In the genomic region with DNA sequence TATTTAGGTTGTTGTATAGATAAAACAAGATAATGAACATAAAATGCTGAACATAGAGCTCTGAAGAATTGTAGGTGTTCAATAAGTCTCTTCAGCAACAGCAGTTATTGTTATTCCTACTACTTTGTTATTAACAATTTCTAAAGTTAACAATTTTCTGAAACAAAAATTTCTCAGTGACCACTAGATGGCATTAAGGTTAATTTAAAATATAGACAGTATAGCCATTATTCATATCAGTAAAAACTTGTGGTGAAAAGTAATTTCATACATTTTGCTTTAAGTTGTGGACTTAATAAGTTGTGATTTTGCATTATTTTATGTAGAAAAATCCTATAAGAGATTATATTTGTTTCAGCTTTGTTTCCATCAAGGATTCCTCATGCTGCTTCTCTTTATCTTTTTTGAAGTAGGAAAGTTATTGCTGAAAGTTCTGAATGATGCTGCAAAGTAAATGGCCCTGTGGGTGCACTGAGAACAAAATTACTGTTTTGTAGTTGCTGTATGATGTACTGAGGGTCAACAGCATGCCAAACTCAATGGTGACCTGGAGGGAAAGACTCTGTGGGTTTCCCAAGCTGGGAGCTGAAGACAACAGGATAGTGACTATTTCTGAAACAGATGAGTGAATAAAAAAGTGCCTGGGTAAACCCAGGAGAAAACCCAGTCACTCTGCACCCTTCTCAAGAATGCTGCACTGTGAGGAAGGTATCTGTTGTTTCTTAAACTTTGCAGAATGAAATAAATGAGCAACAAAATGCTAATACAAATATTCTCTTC, we compare ENCODE assay signal across 10 cellular contexts.
DNase-seq lines count a peak whose midpoint lies in the region; ATAC-seq and TF ChIP-seq lines count a peak whose summit lies in the region.
"Had no signal": no experiment of that assay in that cellular context is flagged by ENCODE, and none has a peak within 500 bp of the region (broad histone marks: within the 10 kb centered on the region; RNA-seq: fewer than 3 reads in every experiment).

No MANE protein-coding gene starts in this region.

- H2AFZ ChIP-seq in neural progenitor cell (replicated peaks) = no peak overlapping the region

- H3K36me3 Mint-ChIP-seq in HFFc6 (ENCODE audit: low read depth) (no peaks in the 10 kb centered on the region), neural progenitor cell (no peaks in the 10 kb centered on the region), WTC11 (no peaks in the 10 kb centered on the region)

- in situ Hi-C loops in brain microvascular endothelial cell (cut with HindIII; ENCODE audit: low pct_ligation_motif_present, low sequenced_read_pairs) = no loop called here

- H3K9ac ChIP-seq in adipocyte (ENCODE audit: low read length) (no peak overlapping the region), neural progenitor cell (no peak overlapping the region)

- H3K9me3 ChIP-seq in DOHH2 (ENCODE audit: control insufficient read depth, insufficient read depth, low read length) (no peaks in the 10 kb centered on the region), adipocyte (ENCODE audit: control insufficient read depth, low read length) (peaks cover 3% of the 10 kb centered on the region), neural progenitor cell (ENCODE audit: low read depth) (no peaks in the 10 kb centered on the region)
- H3K9me3 ChIP-seq: gastrocnemius medialis, neutrophil had no signal

- H3K4me2 ChIP-seq in DOHH2 (ENCODE audit: low read length) (no peak overlapping the region), neural progenitor cell (no peak overlapping the region)

- CTCF ChIA-PET in WTC11 (lab: Charles Lee) = no interaction called here

- ATAC-seq in WTC11 = no peak
- ATAC-seq: gastrocnemius medialis had no signal

- POLR2A ChIA-PET in WTC11 (lab: Charles Lee) = no interaction called here

- H3K27ac Mint-ChIP-seq in HFFc6 = no peak overlapping the region
- no peak overlapping the region for H3K27ac Mint-ChIP-seq in neural progenitor cell
- no peak overlapping the region for H3K27ac Mint-ChIP-seq in WTC11
- H3K27ac Mint-ChIP-seq: activated T-helper 2 cell treated with anti-CD3 and anti-CD28 coated beads, Interferon-gamma antibody, Interleukin-2, Interleukin-4, amounts not matched to agents 10 μg/mL and 5 μg/mL and 100 μg/mL, durations not matched to agents 14 hours and 24 hours and 36 hours had no signal

- H3K36me3 ChIP-seq in DOHH2 (ENCODE audit: control insufficient read depth, low read length) (no peaks in the 10 kb centered on the region), adipocyte (ENCODE audit: control insufficient read depth, insufficient read depth, low read length, severe bottlenecking) (no peaks in the 10 kb centered on the region), neural progenitor cell (no peaks in the 10 kb centered on the region), brain microvascular endothelial cell (replicated peaks) (no peaks in the 10 kb centered on the region)
- H3K36me3 ChIP-seq: gastrocnemius medialis, neutrophil had no signal

- H4K20me1 ChIP-seq in DOHH2 (ENCODE audit: control insufficient read depth, insufficient read depth, low read depth, low read length) (no peaks in the 10 kb centered on the region), neural progenitor cell (ENCODE audit: low read depth) (no peaks in the 10 kb centered on the region)

- H3K4me1 ChIP-seq in DOHH2 (ENCODE audit: control insufficient read depth, low read length) (no peaks in the 10 kb centered on the region), adipocyte (ENCODE audit: control insufficient read depth, insufficient read depth, low read length) (no peaks in the 10 kb centered on the region), neural progenitor cell (no peaks in the 10 kb centered on the region)
- H3K4me1 ChIP-seq: gastrocnemius medialis had no signal

- H3K9me3 Mint-ChIP-seq in HFFc6 = no peaks in the 10 kb centered on the region
- H3K9me3 Mint-ChIP-seq in neural progenitor cell = no peaks in the 10 kb centered on the region
- no peaks in the 10 kb centered on the region for H3K9me3 Mint-ChIP-seq in WTC11
- H3K9me3 Mint-ChIP-seq: activated T-helper 2 cell treated with anti-CD3 and anti-CD28 coated beads, Interferon-gamma antibody, Interleukin-2, Interleukin-4, amounts not matched to agents 10 μg/mL and 5 μg/mL and 100 μg/mL, durations not matched to agents 14 hours and 24 hours and 36 hours had no signal

- H3K4me1 Mint-ChIP-seq in HFFc6 (ENCODE audit: low read depth) (no peaks in the 10 kb centered on the region), neural progenitor cell (no peaks in the 10 kb centered on the region), WTC11 (no peaks in the 10 kb centered on the region)

- H3K79me2 ChIP-seq in DOHH2 (ENCODE audit: control insufficient read depth, low read length) (no peaks in the 10 kb centered on the region), neural progenitor cell (ENCODE audit: low read depth) (no peaks in the 10 kb centered on the region)

- no peaks in the 10 kb centered on the region for H3K27me3 ChIP-seq in DOHH2 (ENCODE audit: control insufficient read depth, low read length)
- H3K27me3 ChIP-seq in adipocyte (replicated peaks; ENCODE audit: control insufficient read depth, insufficient read depth, low read length) = peaks cover 12% of the 10 kb centered on the region
- H3K27me3 ChIP-seq in neural progenitor cell = no peaks in the 10 kb centered on the region
- no peaks in the 10 kb centered on the region for H3K27me3 ChIP-seq in brain microvascular endothelial cell (replicated peaks)
- H3K27me3 ChIP-seq: gastrocnemius medialis, neutrophil had no signal

- H3K27me3 Mint-ChIP-seq in HFFc6 (ENCODE audit: insufficient read depth) (peaks cover 3% of the 10 kb centered on the region; the same call in 1 of the 2 replicates), neural progenitor cell (ENCODE audit: insufficient read depth, low read depth) (no peaks in the 10 kb centered on the region), WTC11 (ENCODE audit: low read depth) (no peaks in the 10 kb centered on the region)

- TF ChIP-seq CTCF in DOHH2 (IDR thresholded peaks at IDR 0.05; ENCODE audit: low read depth, low read length, poor library complexity, severe bottlenecking) = peak; percentile 59
- peak; percentile 74 for TF ChIP-seq CTCF in HFFc6 (IDR thresholded peaks at IDR 0.05)
- peak; percentile 51 for TF ChIP-seq CTCF in neural progenitor cell (IDR thresholded peaks at IDR 0.05)
- no peak for TF ChIP-seq CTCF in brain microvascular endothelial cell (IDR thresholded peaks at IDR 0.05; ENCODE audit: low read depth, low read length, missing control alignments)
- TF ChIP-seq CTCF in WTC11 (IDR thresholded peaks at IDR 0.05) = no peak

- H3K4me3 Mint-ChIP-seq in HFFc6 (no peak overlapping the region), neural progenitor cell (no peak overlapping the region), WTC11 (no peak overlapping the region)

- no peaks in the 10 kb centered on the region for H3K9me2 ChIP-seq in DOHH2 (replicated peaks; ENCODE audit: control insufficient read depth, low read length)

- no peak overlapping the region for H3K4me3 ChIP-seq in DOHH2 (ENCODE audit: low read length)
- H3K4me3 ChIP-seq in adipocyte (ENCODE audit: low read length) = no peak overlapping the region
- H3K4me3 ChIP-seq in neural progenitor cell = no peak overlapping the region
- no peak overlapping the region for H3K4me3 ChIP-seq in brain microvascular endothelial cell (ENCODE audit: low read depth, low read length)
- H3K4me3 ChIP-seq: gastrocnemius medialis had no signal

- H3F3A ChIP-seq in DOHH2 (ENCODE audit: control insufficient read depth, insufficient read depth) (no peaks in the 10 kb centered on the region), neural progenitor cell (ENCODE audit: low read depth) (no peaks in the 10 kb centered on the region)

- no peak for DNase-seq in HFFc6
- DNase-seq in adipocyte (ENCODE audit: low read depth) = peak; percentile 52
- no peak for DNase-seq in neural progenitor cell (ENCODE audit: low spot score)
- DNase-seq in brain microvascular endothelial cell = no peak
- DNase-seq in NCI-H82 (lab: John Stamatoyannopoulos, UW) = no peak
- no peak for DNase-seq in WTC11 (ENCODE audit: low spot score)
- DNase-seq: gastrocnemius medialis had no signal

- H3K27ac ChIP-seq in DOHH2 (ENCODE audit: low read depth, low read length) (no peak overlapping the region), neural progenitor cell (no peak overlapping the region), brain microvascular endothelial cell (no peak overlapping the region)
- H3K27ac ChIP-seq: gastrocnemius medialis, neutrophil had no signal

TF ChIP-seq in WTC11, 78 proteins besides CTCF, POLR2A, EP300 and RAD21 (continues in another document):
- no peak for TF ChIP-seq FOXJ3 (CRISPR knock-in tag; IDR thresholded peaks at IDR 0.05; ENCODE audit: borderline replicate concordance)
- TF ChIP-seq, protein P1, sequence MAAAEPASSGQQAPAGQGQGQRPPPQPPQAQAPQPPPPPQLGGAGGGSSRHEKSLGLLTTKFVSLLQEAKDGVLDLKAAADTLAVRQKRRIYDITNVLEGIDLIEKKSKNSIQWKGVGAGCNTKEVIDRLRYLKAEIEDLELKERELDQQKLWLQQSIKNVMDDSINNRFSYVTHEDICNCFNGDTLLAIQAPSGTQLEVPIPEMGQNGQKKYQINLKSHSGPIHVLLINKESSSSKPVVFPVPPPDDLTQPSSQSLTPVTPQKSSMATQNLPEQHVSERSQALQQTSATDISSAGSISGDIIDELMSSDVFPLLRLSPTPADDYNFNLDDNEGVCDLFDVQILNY (CRISPR knock-in tag; IDR thresholded peaks at IDR 0.05) = no peak
- no peak for TF ChIP-seq ESRRA (CRISPR knock-in tag; IDR thresholded peaks at IDR 0.05; ENCODE audit: borderline replicate concordance)

Comparison
In these comparisons a context has a peak if more than half of its experiments do, and no peak if none do; other contexts are left out.
1. CTCF ChIP-seq: peak in DOHH2 (single experiment), HFFc6 (single experiment) and neural progenitor cell (single experiment); none in brain microvascular endothelial cell (single experiment) and WTC11 (single experiment).